Comparison of ENCODE assay signal across 8 cellular contexts in genomic region chr3:184777566-184778356, GRCh38. TPM values are rescaled to one million over a fixed set of nuclear protein-coding genes. Genes with fewer than 3 reads are reported as not detected.
DNase-seq lines count a peak whose midpoint lies in the region; ATAC-seq and TF ChIP-seq lines count a peak whose summit lies in the region.

No MANE protein-coding gene starts in this region.

- H3K27me3 Mint-ChIP-seq in activated T-cell treated with anti-CD3 and anti-CD28 coated beads, Interleukin-2, amount 50 U/mL, for 4 hours (ENCODE audit: low read depth): peaks cover 25% of the 10 kb centered on the region
- peaks cover 13% of the 10 kb centered on the region for H3K27me3 Mint-ChIP-seq in nephron progenitor cell (ENCODE audit: low read depth, poor library complexity)

- H3K9ac ChIP-seq in BLaER1 treated with 17β-estradiol and CSF1 and Interleukin-3, amounts not matched to agents 10 nM and 100 nM: peak overlapping the region in 2 of 11 experiments; percentile 43 to 54; a peak in 2 of 22 replicates
- H3K9ac ChIP-seq in fibroblast of lung (ENCODE audit: insufficient read depth, low read length): no peak overlapping the region

- no peaks in the 10 kb centered on the region for H4K20me1 ChIP-seq in BLaER1 treated with 17β-estradiol and CSF1 and Interleukin-3, amounts not matched to agents 10 nM and 100 nM
- H4K20me1 ChIP-seq in fibroblast of lung (ENCODE audit: control insufficient read depth, extremely low read depth, insufficient read depth, low read length): no peaks in the 10 kb centered on the region

- no peaks in the 10 kb centered on the region for H3K79me2 ChIP-seq in fibroblast of lung (ENCODE audit: control insufficient read depth, insufficient read depth, low read length)

- H3K4me1 Mint-ChIP-seq in activated T-cell treated with anti-CD3 and anti-CD28 coated beads, Interleukin-2, amount 50 U/mL, for 4 hours (ENCODE audit: low read depth): peaks cover 1% of the 10 kb centered on the region
- peaks cover 79% of the 10 kb centered on the region for H3K4me1 Mint-ChIP-seq in nephron progenitor cell

- H3K4me2 ChIP-seq in BLaER1 treated with 17β-estradiol and CSF1 and Interleukin-3, amounts not matched to agents 10 nM and 100 nM: peak overlapping the region; percentile 64 to 86 (median 74)
- H3K4me2 ChIP-seq in fibroblast of lung (ENCODE audit: extremely low read depth, insufficient read depth, low read length): no peak overlapping the region

- peaks cover 20 to 53% (median 43%) of the 10 kb centered on the region in 10 experiments for H3K4me1 ChIP-seq in BLaER1 treated with 17β-estradiol and CSF1 and Interleukin-3, amounts not matched to agents 10 nM and 100 nM
- H3K4me1 ChIP-seq in fibroblast of lung (ENCODE audit: control insufficient read depth, extremely low read depth, insufficient read depth, low read length): peaks cover 8% of the 10 kb centered on the region

- no peaks in the 10 kb centered on the region for H3K36me3 ChIP-seq in BLaER1 treated with 17β-estradiol and CSF1 and Interleukin-3, amounts not matched to agents 10 nM and 100 nM
- no peaks in the 10 kb centered on the region for H3K36me3 ChIP-seq in fibroblast of lung (ENCODE audit: control insufficient read depth, insufficient read depth, low read length)

- peak; percentile 97 to 98 for ATAC-seq in activated T-cell treated with anti-CD3 and anti-CD28 coated beads, Interleukin-2, amount 50 U/mL, for 4 hours

- H3K9me3 ChIP-seq in BLaER1 treated with 17β-estradiol and CSF1 and Interleukin-3, amounts not matched to agents 10 nM and 100 nM (replicated peaks in 1 of 11): no peaks in the 10 kb centered on the region
- no peaks in the 10 kb centered on the region for H3K9me3 ChIP-seq in fibroblast of lung (ENCODE audit: control insufficient read depth, insufficient read depth, low read depth, low read length)

- peak; percentile 90 for DNase-seq in GM20000 (ENCODE audit: low spot score)
- DNase-seq in LoVo (ENCODE audit: low spot score): peak; percentile 83
- peak; percentile 91 for DNase-seq in RKO (ENCODE audit: low spot score)
- DNase-seq in activated T-cell treated with anti-CD3 and anti-CD28 coated beads, Interleukin-2, amount 50 U/mL, for 4 hours: peak; percentile 78
- peak; percentile 95 to 97 for DNase-seq in fibroblast of lung (ENCODE audit: low read depth in 2 of 2)
- DNase-seq in nephron progenitor cell: peak; percentile 89
- DNase-seq in stimulated activated naive CD4-positive, alpha-beta T cell (lab: John Stamatoyannopoulos, UW): peak; percentile 43 to 82 (median 76)

- H3K4me3 Mint-ChIP-seq in activated T-cell treated with anti-CD3 and anti-CD28 coated beads, Interleukin-2, amount 50 U/mL, for 4 hours: no peak overlapping the region
- H3K4me3 Mint-ChIP-seq in nephron progenitor cell: peak overlapping the region; percentile 31

- H3K36me3 Mint-ChIP-seq in activated T-cell treated with anti-CD3 and anti-CD28 coated beads, Interleukin-2, amount 50 U/mL, for 4 hours (ENCODE audit: insufficient read depth): no peaks in the 10 kb centered on the region
- H3K36me3 Mint-ChIP-seq in nephron progenitor cell (ENCODE audit: low read depth): no peaks in the 10 kb centered on the region

- H2AFZ ChIP-seq in fibroblast of lung (ENCODE audit: low read length): no peak overlapping the region

- peak; percentile 61 for TF ChIP-seq CTCF in GM20000 (IDR thresholded peaks at IDR 0.05; ENCODE audit: extremely low read depth, missing control alignments)
- TF ChIP-seq CTCF in fibroblast of lung (conservative IDR thresholded peaks at IDR 0.05 in 1 of 2, IDR thresholded peaks at IDR 0.05 in 1 of 2; ENCODE audit: low read depth in 1 of 2, low read length in 2 of 2): peak; percentile 67 to 71
- TF ChIP-seq CTCF in nephron progenitor cell (IDR thresholded peaks at IDR 0.05): peak; percentile 87

- no peak overlapping the region for H3K27ac ChIP-seq in BLaER1 treated with 17β-estradiol and CSF1 and Interleukin-3, amounts not matched to agents 10 nM and 100 nM
- H3K27ac ChIP-seq in fibroblast of lung (ENCODE audit: insufficient read depth, low read length): no peak overlapping the region

- no peak overlapping the region for H3K4me3 ChIP-seq in BLaER1 treated with 17β-estradiol and CSF1 and Interleukin-3, amounts not matched to agents 10 nM and 100 nM
- H3K4me3 ChIP-seq in fibroblast of lung (replicated peaks in 1 of 4; ENCODE audit: control extremely low read depth in 1 of 4, insufficient read depth in 1 of 4, low read depth in 3 of 4, low read length in 4 of 4): no peak overlapping the region

- H3K27me3 ChIP-seq in BLaER1 treated with 17β-estradiol and CSF1 and Interleukin-3, amounts not matched to agents 10 nM and 100 nM: peaks cover 0 to 10% (median 0%) of the 10 kb centered on the region in 11 experiments; a peak in 4 of 22 replicates
- no peaks in the 10 kb centered on the region for H3K27me3 ChIP-seq in fibroblast of lung (ENCODE audit: control insufficient read depth, insufficient read depth, low read length)

- no peak overlapping the region for H3K27ac Mint-ChIP-seq in nephron progenitor cell

- no peaks in the 10 kb centered on the region for H3K9me3 Mint-ChIP-seq in activated T-cell treated with anti-CD3 and anti-CD28 coated beads, Interleukin-2, amount 50 U/mL, for 4 hours
- no peaks in the 10 kb centered on the region for H3K9me3 Mint-ChIP-seq in nephron progenitor cell

RNA-seq across cellular contexts. Expression of gene VPS8, which starts 34.2 kb away (rescaled TPM):
- total RNA-seq in activated T-cell treated with anti-CD3 and anti-CD28 coated beads, Interleukin-2, amount 50 U/mL, for 4 hours: 10 to 100 TPM; 13.2 to 18.4 (median 17.6) TPM
- total RNA-seq in fibroblast of lung: 78.6 and 99.4 TPM in 2 replicates
- 21.4 and 24.9 TPM in 2 replicates for polyA plus RNA-seq in fibroblast of lung
- polyA plus RNA-seq in fibroblast of lung (2012): 14.7 and 15.6 TPM in 2 replicates
- 11.5 and 31.2 TPM in 2 replicates for polyA minus RNA-seq in fibroblast of lung (ENCODE audit: low replicate concordance)
